In the genomic region with DNA sequence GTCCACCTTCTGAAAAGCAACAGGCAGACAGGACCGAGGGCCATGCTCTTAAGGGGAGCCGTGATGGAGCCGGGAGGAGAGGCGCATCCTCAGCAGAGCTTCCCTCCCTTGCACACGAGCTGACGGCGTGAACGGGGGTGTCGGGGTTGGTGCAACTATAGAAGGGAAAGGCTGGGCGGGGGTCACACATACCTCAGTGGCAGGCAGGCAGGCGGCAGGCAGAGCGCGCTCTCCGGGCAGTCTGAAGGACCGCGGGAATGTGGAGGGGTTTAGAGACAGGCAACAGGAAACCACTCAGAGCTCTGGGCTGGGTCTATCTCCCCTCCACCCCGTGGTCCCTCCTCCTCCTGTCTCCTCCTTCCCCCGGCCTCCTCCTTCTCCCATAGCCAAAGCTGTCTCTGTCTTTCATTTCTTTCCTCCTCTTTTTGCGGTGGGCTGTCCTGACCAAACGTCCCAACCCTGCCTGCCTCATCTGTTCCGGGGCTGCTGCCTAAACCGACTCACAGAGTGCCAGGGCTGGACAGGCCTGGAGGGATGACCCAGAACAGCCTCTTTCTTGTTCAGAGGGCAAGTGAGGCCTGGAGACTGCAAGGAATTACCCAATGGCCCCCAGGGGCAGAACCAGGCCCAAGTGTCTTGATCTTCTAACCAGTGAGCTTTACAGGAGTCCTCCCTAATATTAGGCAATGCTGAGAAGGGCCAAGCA, we compare ENCODE assay signal across 8 cellular contexts. TPM values are rescaled to one million over a fixed set of nuclear protein-coding genes. Genes with fewer than 3 reads are reported as not detected.
A peak's percentile ranks its signal among the peaks of the same experiment; 100 is the strongest.
DNase-seq lines count a peak whose midpoint lies in the region; ATAC-seq, FAIRE-seq and TF ChIP-seq lines count a peak whose summit lies in the region.

A gene with protein sequence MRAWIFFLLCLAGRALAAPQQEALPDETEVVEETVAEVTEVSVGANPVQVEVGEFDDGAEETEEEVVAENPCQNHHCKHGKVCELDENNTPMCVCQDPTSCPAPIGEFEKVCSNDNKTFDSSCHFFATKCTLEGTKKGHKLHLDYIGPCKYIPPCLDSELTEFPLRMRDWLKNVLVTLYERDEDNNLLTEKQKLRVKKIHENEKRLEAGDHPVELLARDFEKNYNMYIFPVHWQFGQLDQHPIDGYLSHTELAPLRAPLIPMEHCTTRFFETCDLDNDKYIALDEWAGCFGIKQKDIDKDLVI (minus strand): TSS at position 243 of the 706 bp plus-strand sequence. CDS start 10,727 bp downstream, outside the sequence.

- BruUV-seq in Calu3 (replicated peaks; lab: Mats Ljungman, UMichigan): no TSS peak

- no peaks in the 10 kb centered on the region for H3K9me3 Mint-ChIP-seq in Calu3 (ENCODE audit: low read depth, unreplicated experiment)

- peak within 1 kb of the TSS; percentile 85 for H3K4me3 ChIP-seq in MG63
- H3K4me3 ChIP-seq in left ventricle myocardium inferior: peak within 1 kb of the TSS; percentile 78
- peak within 1 kb of the TSS in 2 of 4 donors; percentile 9 to 35 for H3K4me3 ChIP-seq in pancreas

- H3K4me1 Mint-ChIP-seq in Calu3 (ENCODE audit: low read depth, unreplicated experiment): peaks cover 19% of the 10 kb centered on the region

- H3K36me3 ChIP-seq in ES-I3 (ENCODE audit: insufficient read depth, low read length) (0 out of 2 replicates have a peak, but pooled peaks cover 6% of the 10 kb centered on the region), MG63 (peaks cover 45% of the 10 kb centered on the region), left ventricle myocardium inferior (no peaks in the 10 kb centered on the region), pancreas (no peaks in the 10 kb centered on the region)

- H3K4me3 Mint-ChIP-seq in Calu3 (ENCODE audit: low read depth, unreplicated experiment): no peak within 1 kb of the TSS

- H3K27ac ChIP-seq in left ventricle myocardium inferior (replicated peaks) (peak within 1 kb of the TSS; percentile 93), pancreas (peak within 1 kb of the TSS in 2 of 4 donors; percentile 34 to 47)

- peaks cover 14% of the 10 kb centered on the region for H3K27me3 Mint-ChIP-seq in Calu3 (ENCODE audit: unreplicated experiment)

- no peaks in the 10 kb centered on the region for H3K36me3 Mint-ChIP-seq in Calu3 (ENCODE audit: insufficient read depth, unreplicated experiment)

- no peaks in the 10 kb centered on the region for H3K9me3 ChIP-seq in ES-I3 (ENCODE audit: control insufficient read depth, insufficient read depth, low read length)
- H3K9me3 ChIP-seq in MG63: no peaks in the 10 kb centered on the region
- no peaks in the 10 kb centered on the region for H3K9me3 ChIP-seq in left ventricle myocardium inferior (replicated peaks)
- H3K9me3 ChIP-seq in pancreas: no peaks in the 10 kb centered on the region

- peak within 1 kb of the TSS; percentile 79 for H3K9ac ChIP-seq in ES-I3 (ENCODE audit: low read depth, low read length)

- DNase-seq in MG63: peak; percentile 97
- DNase-seq in amygdala (lab: John Stamatoyannopoulos, UW): peak in 49 of 56 donors; percentile 13 to 83 (median 56)
- DNase-seq in left ventricle myocardium inferior: peak; percentile 74
- DNase-seq in pancreas: peak in 3 of 6 donors; percentile 18 to 30 (median 21)
- DNase-seq in RKO (ENCODE audit: low spot score): no peak
- DNase-seq in Calu3: no peak

- no peak for FAIRE-seq in pancreas (lab: Jason Lieb, UNC)

- TF ChIP-seq CTCF in left ventricle myocardium inferior (IDR thresholded peaks at IDR 0.05; ENCODE audit: borderline replicate concordance): no peak
- TF ChIP-seq CTCF in pancreas (IDR thresholded peaks at IDR 0.05): no peak
- TF ChIP-seq CTCF in Calu3 (IDR thresholded peaks at IDR 0.05; ENCODE audit: unreplicated experiment): no peak

- H3K4me1 ChIP-seq in ES-I3 (ENCODE audit: insufficient read depth, low read length) (peaks cover 25% of the 10 kb centered on the region), left ventricle myocardium inferior (peaks cover 53% of the 10 kb centered on the region), pancreas (no peaks in the 10 kb centered on the region)

- no peak within 1 kb of the TSS for H3K27ac Mint-ChIP-seq in Calu3 (ENCODE audit: unreplicated experiment)

- no peaks in the 10 kb centered on the region for H3K27me3 ChIP-seq in MG63
- H3K27me3 ChIP-seq in left ventricle myocardium inferior (ENCODE audit: low read depth): no peaks in the 10 kb centered on the region
- peaks cover 0 to 4% (median 0%) of the 10 kb centered on the region in 4 donors for H3K27me3 ChIP-seq in pancreas

- intact Hi-C loops in left ventricle myocardium inferior (cut with micrococcal nuclease): no loop called here
- intact Hi-C loops in pancreas (cut with DNase I): no loop called here
- intact Hi-C loops in Calu3 (cut with micrococcal nuclease; ENCODE audit: unreplicated experiment): no loop called here

- WGBS in pancreas, 2 donors: 18 to 20% methylated on average over 22 of the region's 22 CpGs

- ATAC-seq in GM21717 (IDR thresholded peaks at IDR 0.05; ENCODE audit: unreplicated experiment) (peak; percentile 73), pancreas (peak in 3 of 4 donors; percentile 74 to 84 (median 78))

- CTCF ChIA-PET in Calu3 (lab: Charles Lee): interaction anchor here (0.5 kb wide), 1 partner anchor 12 kb away, joined by 3 read pairs; no protein-coding TSS in a partner anchor

RNA-seq across cellular contexts. Expression of the gene that starts here (rescaled TPM):
- total RNA-seq in MG63 (2014; rRNA removed; shearing (Covaris generic); ENCODE audit: low replicate concordance): 1,117 and 1,361 TPM in 2 replicates
- total RNA-seq in left ventricle myocardium inferior: 477 TPM
- 100 to 1,000 TPM in 3 of 6 donors, 10 to 100 TPM in 3; 35.5 to 608 (median 86.6) TPM for total RNA-seq in pancreas
- polyA plus RNA-seq in pancreas: 10 to 100 TPM; 27.2 to 57.1 TPM
- total RNA-seq in Calu3 (2022): not detected in 2 replicates

Comparison
In these comparisons a context has a peak if more than half of its experiments do, and no peak if none do; other contexts are left out.
1. RNA of the gene that starts here (total RNA-seq): 1,117 to 1,361 TPM in MG63, 477 TPM in left ventricle myocardium inferior (single experiment) and 35.5 to 608 TPM in pancreas; not detected in Calu3; every median in the first group is over 10 times any median in the second.
2. DNase-seq: peak in MG63 (single experiment), amygdala (49 of 56) and left ventricle myocardium inferior (single experiment); none in RKO (single experiment) and Calu3 (single experiment).